ENCODE assay signal across 8 cellular contexts in genomic region chr10:6163364-6164270, GRCh38. TPM values are rescaled to one million over a fixed set of nuclear protein-coding genes. Genes with fewer than 3 reads are reported as not detected.
DNase-seq lines count a peak whose midpoint lies in the region; ATAC-seq and TF ChIP-seq lines count a peak whose summit lies in the region.

No MANE protein-coding gene starts in this region.

- no peaks in the 10 kb centered on the region for H4K20me1 ChIP-seq in PC-3 (ENCODE audit: low read length)

- no peaks in the 10 kb centered on the region for H3K27me3 ChIP-seq in HL-60 (ENCODE audit: insufficient read depth, poor library complexity, severe bottlenecking)
- H3K27me3 ChIP-seq in PC-3 (ENCODE audit: low read length) = no peaks in the 10 kb centered on the region
- no peaks in the 10 kb centered on the region for H3K27me3 ChIP-seq in esophagus muscularis mucosa
- H3K27me3 ChIP-seq in naive thymus-derived CD4-positive, alpha-beta T cell (ENCODE audit: control insufficient read depth in 2 of 2, insufficient read depth in 2 of 2, low read length in 2 of 2) = no peaks in the 10 kb centered on the region

- H3K27ac ChIP-seq in HL-60 (replicated peaks) (peak overlapping the region; percentile 89), PC-3 (ENCODE audit: low read length) (peak overlapping the region; percentile 26; the same call in 1 of the 2 replicates), esophagus muscularis mucosa (replicated peaks in 1 of 4) (peak overlapping the region; percentile 92 to 97 (median 95))
- H3K27ac ChIP-seq in naive thymus-derived CD4-positive, alpha-beta T cell (ENCODE audit: low read depth, low read length) = peak overlapping the region; percentile 95

- peaks cover 66% of the 10 kb centered on the region for H3K4me1 Mint-ChIP-seq in activated T-cell treated with anti-CD3 and anti-CD28 coated beads, Interleukin-2, amount 50 U/mL, for 24 hours (ENCODE audit: low read depth)
- peaks cover 30 to 64% (median 57%) of the 10 kb centered on the region in 7 donors for H3K4me1 Mint-ChIP-seq in naive thymus-derived CD4-positive, alpha-beta T cell
- H3K4me1 Mint-ChIP-seq in stimulated activated effector memory CD8-positive, alpha-beta T cell treated with anti-CD3 and anti-CD28 coated beads, Interleukin-12 subunit alpha, Interleukin-12 subunit beta, amount 100 ng/mL, for 72 hours = peaks cover 58% of the 10 kb centered on the region

- CTCF ChIA-PET in PC-3 (lab: Charles Lee) = no interaction called here
- CTCF ChIA-PET in naive thymus-derived CD4-positive, alpha-beta T cell (lab: Charles Lee) = interaction anchor here (0.7 to 1.6 kb wide), 5 partner anchors 9 to 238 kb away, joined by 3 to 12 read pairs (median 3); no protein-coding TSS in a partner anchor

- TF ChIP-seq CTCF in HL-60 (IDR thresholded peaks at IDR 0.05; ENCODE audit: insufficient read depth, low read length) = no peak
- TF ChIP-seq CTCF in PC-3 (conservative IDR thresholded peaks at IDR 0.05; ENCODE audit: low read depth, low read length) = no peak
- peak in 1 of 3 experiments; percentile 14 for TF ChIP-seq CTCF in esophagus muscularis mucosa (IDR thresholded peaks at IDR 0.05)

- H3K9me3 Mint-ChIP-seq in activated T-cell treated with anti-CD3 and anti-CD28 coated beads, Interleukin-2, amount 50 U/mL, for 24 hours = no peaks in the 10 kb centered on the region
- no peaks in the 10 kb centered on the region for H3K9me3 Mint-ChIP-seq in naive thymus-derived CD4-positive, alpha-beta T cell
- H3K9me3 Mint-ChIP-seq in stimulated activated effector memory CD8-positive, alpha-beta T cell treated with anti-CD3 and anti-CD28 coated beads, Interleukin-12 subunit alpha, Interleukin-12 subunit beta, amount 100 ng/mL, for 72 hours = no peaks in the 10 kb centered on the region

- intact Hi-C loops in PC-3 (cut with micrococcal nuclease) = no loop called here
- intact Hi-C loops in esophagus muscularis mucosa (cut with DNase I) = loop anchor here (2.0 kb wide), 1 partner anchor 39 kb away; the partner anchor contains the start of gene PFKFB3
- intact Hi-C loops in naive thymus-derived CD4-positive, alpha-beta T cell (cut with micrococcal nuclease) = loop anchor here (1.0 to 10.0 kb wide), 11 partner anchors 10 to 351 kb away; partner anchors contain the start of genes FBH1 (in 1 of the 2), GDI2 (in 1 of the 2), IL15RA (in 1 of the 2) and PFKFB3 (in 1 of the 2)

- H3K9me3 ChIP-seq in PC-3 (ENCODE audit: low read length) (no peaks in the 10 kb centered on the region), esophagus muscularis mucosa (no peaks in the 10 kb centered on the region)
- no peaks in the 10 kb centered on the region for H3K9me3 ChIP-seq in naive thymus-derived CD4-positive, alpha-beta T cell (ENCODE audit: control insufficient read depth in 2 of 3, low read length in 3 of 3)

- peak overlapping the region; percentile 89 for H3K9ac ChIP-seq in PC-3 (ENCODE audit: low read length)

- H3K4me3 Mint-ChIP-seq in activated T-cell treated with anti-CD3 and anti-CD28 coated beads, Interleukin-2, amount 50 U/mL, for 24 hours = peak overlapping the region; percentile 97
- peak overlapping the region; percentile 85 to 95 (median 92) for H3K4me3 Mint-ChIP-seq in naive thymus-derived CD4-positive, alpha-beta T cell
- H3K4me3 Mint-ChIP-seq in stimulated activated effector memory CD8-positive, alpha-beta T cell treated with anti-CD3 and anti-CD28 coated beads, Interleukin-12 subunit alpha, Interleukin-12 subunit beta, amount 100 ng/mL, for 72 hours = peak overlapping the region; percentile 87

- H3K4me1 ChIP-seq in PC-3 (ENCODE audit: insufficient read depth, low read length) (peaks cover 5% of the 10 kb centered on the region), esophagus muscularis mucosa (peaks cover 30 to 62% (median 48%) of the 10 kb centered on the region in 4 donors)
- peaks cover 25 to 33% of the 10 kb centered on the region in 2 donors for H3K4me1 ChIP-seq in naive thymus-derived CD4-positive, alpha-beta T cell (ENCODE audit: control insufficient read depth in 2 of 2, insufficient read depth in 2 of 2, low read length in 2 of 2)

- no peaks in the 10 kb centered on the region for H3K9me2 ChIP-seq in PC-3 (replicated peaks; ENCODE audit: low read length)

- 4% methylated on average over 33 of the region's 91 CpGs for WGBS in esophagus muscularis mucosa

- peak; percentile 94 for DNase-seq in COLO668 (lab: John Stamatoyannopoulos, UW; ENCODE audit: unreplicated experiment)
- peak; percentile 60 to 65 for DNase-seq in HL-60 (ENCODE audit: low read depth in 1 of 2, low spot score in 1 of 2)
- DNase-seq in PC-3 = peak; percentile 75
- DNase-seq in activated T-cell treated with anti-CD3 and anti-CD28 coated beads, Interleukin-2, amount 50 U/mL, for 24 hours = peak; percentile 95
- DNase-seq in esophagus muscularis mucosa (ENCODE audit: extremely low spot score) = no peak
- DNase-seq in naive thymus-derived CD4-positive, alpha-beta T cell = peak; percentile 89 to 95 (median 94)
- DNase-seq in stimulated activated effector memory CD8-positive, alpha-beta T cell treated with anti-CD3 and anti-CD28 coated beads, Interleukin-12 subunit alpha, Interleukin-12 subunit beta, amount 100 ng/mL, for 72 hours (ENCODE audit: low spot score in 2 of 2) = peak; percentile 77 to 94

- peak; percentile 64 for TF ChIP-seq POLR2A in esophagus muscularis mucosa (IDR thresholded peaks at IDR 0.05; ENCODE audit: low read depth)

- POLR2A ChIA-PET in PC-3 (lab: Charles Lee; ENCODE audit: unreplicated experiment) = interaction anchor here (0.7 kb wide), 1 partner anchor 1444 kb away, joined by 3 read pairs; no protein-coding TSS in a partner anchor
- POLR2A ChIA-PET in naive thymus-derived CD4-positive, alpha-beta T cell (lab: Charles Lee) = interaction anchor here (0.6 to 3.7 kb wide), 16 partner anchors 10 to 274 kb away, joined by 3 to 32 read pairs (median 5); partner anchors contain the start of genes ANKRD16, FBH1 and PFKFB3

- peak overlapping the region; percentile 98 for H3K27ac Mint-ChIP-seq in activated T-cell treated with anti-CD3 and anti-CD28 coated beads, Interleukin-2, amount 50 U/mL, for 24 hours
- peak overlapping the region; percentile 91 to 99 (median 97) for H3K27ac Mint-ChIP-seq in naive thymus-derived CD4-positive, alpha-beta T cell
- H3K27ac Mint-ChIP-seq in stimulated activated effector memory CD8-positive, alpha-beta T cell treated with anti-CD3 and anti-CD28 coated beads, Interleukin-12 subunit alpha, Interleukin-12 subunit beta, amount 100 ng/mL, for 72 hours = peak overlapping the region; percentile 96

- H3K27me3 Mint-ChIP-seq in activated T-cell treated with anti-CD3 and anti-CD28 coated beads, Interleukin-2, amount 50 U/mL, for 24 hours = no peaks in the 10 kb centered on the region
- no peaks in the 10 kb centered on the region for H3K27me3 Mint-ChIP-seq in naive thymus-derived CD4-positive, alpha-beta T cell

- TSS peak; percentile 47 for BruUV-seq in PC-3 (replicated peaks; lab: Mats Ljungman, UMichigan)

- H3K36me3 ChIP-seq in PC-3 (ENCODE audit: low read depth, low read length) (no peaks in the 10 kb centered on the region), esophagus muscularis mucosa (peaks cover 0 to 14% (median 7%) of the 10 kb centered on the region in 4 donors)
- H3K36me3 ChIP-seq in naive thymus-derived CD4-positive, alpha-beta T cell (ENCODE audit: control insufficient read depth in 2 of 3, insufficient read depth in 3 of 3, low read length in 3 of 3) = peaks cover 0 to 16% (median 0%) of the 10 kb centered on the region in 3 experiments

- H3K4me2 ChIP-seq in PC-3 (ENCODE audit: low read length) = peak overlapping the region; percentile 90

- H3K36me3 Mint-ChIP-seq in activated T-cell treated with anti-CD3 and anti-CD28 coated beads, Interleukin-2, amount 50 U/mL, for 24 hours (ENCODE audit: low read depth) = peaks cover 55% of the 10 kb centered on the region
- H3K36me3 Mint-ChIP-seq in naive thymus-derived CD4-positive, alpha-beta T cell = peaks cover 0 to 16% (median 5%) of the 10 kb centered on the region in 5 donors
- peaks cover 62% of the 10 kb centered on the region for H3K36me3 Mint-ChIP-seq in stimulated activated effector memory CD8-positive, alpha-beta T cell treated with anti-CD3 and anti-CD28 coated beads, Interleukin-12 subunit alpha, Interleukin-12 subunit beta, amount 100 ng/mL, for 72 hours

- peak overlapping the region; percentile 81 for H2AFZ ChIP-seq in PC-3 (ENCODE audit: low read length)

- no peak for TF ChIP-seq EP300 in esophagus muscularis mucosa (IDR thresholded peaks at IDR 0.05)

- H3F3A ChIP-seq in PC-3 (ENCODE audit: low read length, unreplicated experiment) = no peaks in the 10 kb centered on the region

- ATAC-seq in GM19463 (IDR thresholded peaks at IDR 0.05; ENCODE audit: unreplicated experiment) (peak; percentile 95), PC-3 (peak; percentile 98)
- ATAC-seq in naive thymus-derived CD4-positive, alpha-beta T cell = peak; percentile 96
- ATAC-seq in stimulated activated effector memory CD8-positive, alpha-beta T cell treated with anti-CD3 and anti-CD28 coated beads, Interleukin-12 subunit alpha, Interleukin-12 subunit beta, amount 100 ng/mL, for 72 hours = peak; percentile 98

- H3K4me3 ChIP-seq in HL-60 (replicated peaks; ENCODE audit: insufficient read depth, low read length) = peak overlapping the region; percentile 63
- H3K4me3 ChIP-seq in PC-3 (ENCODE audit: low read length) = peak overlapping the region; percentile 71
- peak overlapping the region; percentile 74 to 84 (median 80) for H3K4me3 ChIP-seq in esophagus muscularis mucosa
- peak overlapping the region; percentile 81 for H3K4me3 ChIP-seq in naive thymus-derived CD4-positive, alpha-beta T cell (ENCODE audit: low read length)

- peaks cover 27% of the 10 kb centered on the region for H3K79me2 ChIP-seq in PC-3 (ENCODE audit: low read length)

RNA-seq across cellular contexts. Expression of gene PFKFB3, which starts 39.1 kb away (rescaled TPM):
- total RNA-seq in PC-3 (2014; rRNA removed) (19.5 and 22.7 TPM in 2 replicates), esophagus muscularis mucosa (10 to 100 TPM; 22.4 to 49.1 (median 37.9) TPM)
- 100 to 1,000 TPM in 1 of 5 experiments, 10 to 100 TPM in 4; 65.9 to 129 (median 80.5) TPM for total RNA-seq in naive thymus-derived CD4-positive, alpha-beta T cell
- 10 to 100 TPM in 1 of 2 donors, 1 to 10 TPM in 1; 2.3 to 13.0 TPM for polyA plus RNA-seq in naive thymus-derived CD4-positive, alpha-beta T cell

Comparison
In these comparisons a context has a peak if more than half of its experiments do, and no peak if none do; other contexts are left out.
1. H3K27ac ChIP-seq: peak in every context shown above with its lines; median percentile 95 in esophagus muscularis mucosa; 95 in naive thymus-derived CD4-positive, alpha-beta T cell; 89 in HL-60; 26 in PC-3.